In the genomic region with DNA sequence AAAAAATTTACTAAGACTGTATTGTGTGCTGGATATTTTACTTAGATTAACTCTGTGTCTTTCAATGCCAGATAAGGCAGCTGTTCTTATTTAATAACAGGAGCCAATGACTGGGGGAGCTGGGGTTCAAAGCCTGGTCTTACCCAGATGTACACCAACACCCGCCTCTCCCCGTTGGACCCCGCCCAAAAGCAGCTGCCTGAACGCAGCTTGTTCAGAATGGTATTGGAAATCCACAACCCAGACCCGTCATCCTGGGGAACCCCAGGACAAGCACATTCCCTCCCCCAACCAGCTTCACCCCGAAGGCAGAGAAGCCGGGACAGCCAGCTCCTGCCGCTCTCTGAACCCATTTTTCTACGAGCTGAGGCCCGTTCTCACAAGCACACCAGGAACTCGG, we compare ENCODE assay signal across 23 cellular contexts.
DNase-seq lines count a peak whose midpoint lies in the region; ATAC-seq and TF ChIP-seq lines count a peak whose summit lies in the region.
"Had no signal": no experiment of that assay in that cellular context is flagged by ENCODE, and none has a peak within 500 bp of the region (broad histone marks: within the 10 kb centered on the region; RNA-seq: fewer than 3 reads in every experiment).

No MANE protein-coding gene starts in this region.

- H3K4me3 ChIP-seq in right atrium auricular region (no peak overlapping the region), fibroblast of mammary gland (ENCODE audit: control insufficient read depth, low read depth, low read length) (no peak overlapping the region), mucosa of descending colon (no peak overlapping the region)
- H3K4me3 ChIP-seq: dorsolateral prefrontal cortex, Peyer's patch, spleen, tibial artery had no signal

- DNase-seq in left ventricle myocardium superior: peak; percentile 42
- DNase-seq in right atrium auricular region (ENCODE audit: low spot score): no peak
- peak; percentile 77 for DNase-seq in fibroblast of mammary gland (ENCODE audit: low read depth)
- DNase-seq in posterior vena cava (ENCODE audit: low spot score): peak; percentile 45
- DNase-seq in NCI-H1436 treated with DMSO at 0.1 percent for 48 hours (lab: John Stamatoyannopoulos, UW): no peak
- DNase-seq in activated gamma-delta T cell (lab: John Stamatoyannopoulos, UW): no peak
- no peak for DNase-seq in mucosa of descending colon
- DNase-seq: activated CD8-positive, alpha-beta T cell treated with anti-CD3 and anti-CD28 coated beads, Interleukin-2, amount 10 ng/mL, durations not matched to agents 7 days and 5 days; amniotic stem cell; brain microvascular endothelial cell; CD4-positive, alpha-beta T cell; dorsolateral prefrontal cortex; head of caudate nucleus; kidney; NCI-H1694; NCI-H748 treated with DMSO at 0.1 percent for 48 hours; Peyer's patch; spleen; stimulated activated CD4-positive, alpha-beta T cell treated with anti-CD3 and anti-CD28 coated beads, Interleukin-2, amount 100 ng/mL, for 48 hours; tibial artery had no signal

- H3K4me1 ChIP-seq in right atrium auricular region: no peaks in the 10 kb centered on the region
- peaks cover 3% of the 10 kb centered on the region for H3K4me1 ChIP-seq in mucosa of descending colon (ENCODE audit: low read depth)
- H3K4me1 ChIP-seq: spleen had no signal

- H3K27me3 ChIP-seq in right atrium auricular region: no peaks in the 10 kb centered on the region
- H3K27me3 ChIP-seq: brain microvascular endothelial cell, Peyer's patch, tibial artery had no signal

- H3K36me3 ChIP-seq in right atrium auricular region: no peaks in the 10 kb centered on the region
- H3K36me3 ChIP-seq in mucosa of descending colon (ENCODE audit: low read depth): no peaks in the 10 kb centered on the region
- H3K36me3 ChIP-seq: brain microvascular endothelial cell, Peyer's patch, spleen, tibial artery had no signal

- no peak for ATAC-seq in left ventricle myocardium superior
- no peak for ATAC-seq in mucosa of descending colon
- no peak for ATAC-seq in GM18498 (IDR thresholded peaks at IDR 0.05; ENCODE audit: unreplicated experiment)
- ATAC-seq: activated CD8-positive, alpha-beta T cell treated with anti-CD3 and anti-CD28 coated beads, Interleukin-2, amount 10 ng/mL, durations not matched to agents 7 days and 5 days; activated T-helper 17 cell treated with anti-CD3 and anti-CD28 coated beads, Interleukin-2, amount 50 U/mL, for 72 hours had no signal

- intact Hi-C loops in left ventricle myocardium superior (cut with micrococcal nuclease) (no loop called here), posterior vena cava (cut with DNase I) (no loop called here), mucosa of descending colon (cut with DNase I, micrococcal nuclease) (no loop called here)

- no peak for TF ChIP-seq CTCF in right atrium auricular region (IDR thresholded peaks at IDR 0.05)
- TF ChIP-seq CTCF in fibroblast of mammary gland (conservative IDR thresholded peaks at IDR 0.05; ENCODE audit: control insufficient read depth, insufficient read depth, low read depth, low read length): no peak
- no peak for TF ChIP-seq CTCF in mucosa of descending colon (IDR thresholded peaks at IDR 0.05)

- no peak overlapping the region for H3K27ac ChIP-seq in right atrium auricular region
- H3K27ac ChIP-seq: 22Rv1, brain microvascular endothelial cell, dorsolateral prefrontal cortex, Peyer's patch, spleen, tibial artery had no signal

- no peaks in the 10 kb centered on the region for H3K9me3 ChIP-seq in right atrium auricular region
- H3K9me3 ChIP-seq in mucosa of descending colon: no peaks in the 10 kb centered on the region
- H3K9me3 ChIP-seq: Peyer's patch, tibial artery had no signal

Comparison
In these comparisons a context has a peak if more than half of its experiments do, and no peak if none do; other contexts are left out.
1. DNase-seq: peak in left ventricle myocardium superior (single experiment), fibroblast of mammary gland (single experiment) and posterior vena cava (single experiment); none in right atrium auricular region (single experiment), NCI-H1436 treated with DMSO at 0.1 percent for 48 hours (single experiment), activated gamma-delta T cell (single experiment) and mucosa of descending colon (0 of 3).